In genomic region chrX:34130501-34130900, GRCh38 we compare ENCODE assay signal across 7 cellular contexts. TPM values are rescaled to one million over a fixed set of nuclear protein-coding genes. Genes with fewer than 3 reads are reported as not detected.
"Had no signal": no experiment of that assay in that cellular context is flagged by ENCODE, and none has a peak within 500 bp of the region (broad histone marks: within the 10 kb centered on the region; RNA-seq: fewer than 3 reads in every experiment).

No MANE protein-coding gene starts in this region.

- DNase-seq: IMR-90, KBM-7, KG1 had no signal

- ATAC-seq: HepG2, K562 had no signal

RNA-seq across cellular contexts. Expression of gene FAM47A, which starts 1.6 kb away (rescaled TPM):
- total RNA-seq: HepG2, HT-29, HT1080, IMR-90, K562 had no signal
